Comparison of ENCODE assay signal across 8 cellular contexts in genomic region chr14:106372870-106373657, GRCh38.
DNase-seq lines count a peak whose midpoint lies in the region; ATAC-seq lines count a peak whose summit lies in the region.

No MANE protein-coding gene starts in this region.

- ATAC-seq in GM21360 (IDR thresholded peaks at IDR 0.05; ENCODE audit: unreplicated experiment) (peak; percentile 78), HG03571 (IDR thresholded peaks at IDR 0.05; ENCODE audit: unreplicated experiment) (no peak), HG02840 (IDR thresholded peaks at IDR 0.05; ENCODE audit: low FRiP score, unreplicated experiment) (no peak)
- peak; percentile 78 to 86 for ATAC-seq in activated CD4-positive, CD25-positive, alpha-beta regulatory T cell treated with anti-CD3 and anti-CD28 coated beads, Interleukin-2, amount 50 U/mL, for 24 hours

- DNase-seq in CMK (ENCODE audit: low read depth) (peak; percentile 8), NCI-H146 treated with DMSO at 0.1 percent for 48 hours (lab: John Stamatoyannopoulos, UW; ENCODE audit: unreplicated experiment) (peak; percentile 70), dermis blood vessel endothelial cell (peak; percentile 17), putamen (ENCODE audit: low spot score) (peak; percentile 11)

Comparison
In these comparisons a context has a peak if more than half of its experiments do, and no peak if none do; other contexts are left out.
1. DNase-seq: peak in every context shown above with its lines; median percentile 70 in NCI-H146 treated with DMSO at 0.1 percent for 48 hours; 17 in dermis blood vessel endothelial cell; 11 in putamen; 8 in CMK.
2. ATAC-seq: peak in GM21360 (single experiment) and activated CD4-positive, CD25-positive, alpha-beta regulatory T cell treated with anti-CD3 and anti-CD28 coated beads, Interleukin-2, amount 50 U/mL, for 24 hours (2 of 2); none in HG03571 (single experiment) and HG02840 (single experiment).